ENCODE assay signal across 9 cellular contexts in the genomic region with DNA sequence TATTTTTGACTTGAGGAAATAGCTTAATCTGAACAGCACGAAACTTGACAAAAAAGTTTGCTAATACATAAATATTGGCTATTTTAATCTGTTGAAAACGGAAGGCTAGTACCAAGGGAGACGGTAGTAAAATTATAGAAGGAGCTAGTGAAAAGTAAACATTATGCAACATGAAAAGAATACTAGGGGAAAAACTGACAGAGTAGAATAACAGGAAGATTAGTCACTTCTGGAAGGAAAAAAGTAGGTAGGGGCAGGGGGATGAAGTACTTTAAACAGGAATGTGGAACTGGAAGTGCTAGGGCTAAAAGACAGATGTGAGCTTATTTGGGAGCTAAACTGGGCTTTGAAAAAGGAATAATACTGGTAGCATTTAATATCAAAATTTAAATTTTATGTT.
A peak's percentile ranks its signal among the peaks of the same experiment; 100 is the strongest.
DNase-seq lines count a peak whose midpoint lies in the region; ATAC-seq and TF ChIP-seq lines count a peak whose summit lies in the region.
"Had no signal": no experiment of that assay in that cellular context is flagged by ENCODE, and none has a peak within 500 bp of the region (broad histone marks: within the 10 kb centered on the region; RNA-seq: fewer than 3 reads in every experiment).

No MANE protein-coding gene starts in this region.

- BruUV-seq in A673 (replicated peaks; lab: Mats Ljungman, UMichigan) = no TSS peak

- peak; percentile 93 for ATAC-seq in body of pancreas
- ATAC-seq in right lobe of liver = peak; percentile 69 to 77 (median 71)
- no peak for ATAC-seq in GM21381 (IDR thresholded peaks at IDR 0.05; ENCODE audit: unreplicated experiment)
- ATAC-seq in GM21528 (IDR thresholded peaks at IDR 0.05; ENCODE audit: low FRiP score, unreplicated experiment) = no peak

- peak; percentile 67 for DNase-seq in A673 (ENCODE audit: low spot score)
- peak; percentile 18 for DNase-seq in HuH-7.5 (ENCODE audit: low spot score)
- DNase-seq in body of pancreas = peak in 1 of 4 donors; percentile 22
- DNase-seq in right lobe of liver = no peak
- no peak for DNase-seq in GM10248 (ENCODE audit: extremely low spot score)
- DNase-seq in MG63 = no peak
- DNase-seq: RPMI8226 had no signal

- no peak for TF ChIP-seq POLR2A in body of pancreas (IDR thresholded peaks at IDR 0.05)
- no peak for TF ChIP-seq POLR2A in right lobe of liver (IDR thresholded peaks at IDR 0.05)

- H3K36me3 ChIP-seq in A673 (ENCODE audit: insufficient read depth, low read length, poor library complexity, severe bottlenecking) = no peaks in the 10 kb centered on the region
- H3K36me3 ChIP-seq in body of pancreas (replicated peaks in 1 of 2; ENCODE audit: insufficient read depth in 1 of 2, low read depth in 2 of 2) = no peaks in the 10 kb centered on the region
- H3K36me3 ChIP-seq in right lobe of liver = no peaks in the 10 kb centered on the region
- peaks cover 53% of the 10 kb centered on the region for H3K36me3 ChIP-seq in MG63

- H3K4me1 ChIP-seq in A673 (ENCODE audit: insufficient read depth, low read length, poor library complexity, severe bottlenecking) (peaks cover 28% of the 10 kb centered on the region), body of pancreas (peaks cover 40% of the 10 kb centered on the region), right lobe of liver (peaks cover 0 to 47% (median 5%) of the 10 kb centered on the region in 4 donors)

- H3K9me3 ChIP-seq in A673 (ENCODE audit: low read depth, low read length, poor library complexity, severe bottlenecking) (peaks cover 6% of the 10 kb centered on the region), body of pancreas (no peaks in the 10 kb centered on the region), right lobe of liver (no peaks in the 10 kb centered on the region), MG63 (peaks cover 7% of the 10 kb centered on the region)

- 7 to 11% methylated on average over 3 of the region's 3 CpGs for WGBS in body of pancreas, 2 donors
- 0% methylated on average over 3 of the region's 3 CpGs for WGBS in right lobe of liver (ENCODE audit: insufficient coverage, low coverage, low lambda C conversion rate, missing lambda C conversion rate)

- POLR2A ChIA-PET in A673 (lab: Charles Lee; ENCODE audit: low non-redundant PET) (no interaction called here), GM10248 (lab: Yijun Ruan, JAX) (no interaction called here)

- TF ChIP-seq CTCF in A673 (conservative IDR thresholded peaks at IDR 0.05; ENCODE audit: low read depth, low read length) = no peak
- TF ChIP-seq CTCF in body of pancreas (IDR thresholded peaks at IDR 0.05) = no peak
- TF ChIP-seq CTCF in right lobe of liver (IDR thresholded peaks at IDR 0.05) = no peak
- TF ChIP-seq CTCF in GM10248 (IDR thresholded peaks at IDR 0.05; ENCODE audit: control extremely low read depth, extremely low read depth, low read depth, missing control alignments) = no peak

- H3K4me3 ChIP-seq in A673 (ENCODE audit: low read depth, low read length, poor library complexity, severe bottlenecking) (no peak overlapping the region), body of pancreas (no peak overlapping the region), right lobe of liver (no peak overlapping the region), MG63 (no peak overlapping the region)

- peak overlapping the region; percentile 43 for H3K27ac ChIP-seq in A673 (ENCODE audit: low read depth, low read length, poor library complexity, severe bottlenecking)
- H3K27ac ChIP-seq in body of pancreas = peak overlapping the region in 3 of 4 donors; percentile 53 to 83 (median 69)
- H3K27ac ChIP-seq in right lobe of liver = peak overlapping the region; percentile 32 to 77 (median 37)

- CTCF ChIA-PET in A673 (lab: Charles Lee) (no interaction called here), GM10248 (lab: Yijun Ruan, JAX) (interaction anchor here (2.2 kb wide), 1 partner anchor 8 kb away, joined by 5 read pairs; no protein-coding TSS in a partner anchor)

- intact Hi-C loops in A673 (cut with micrococcal nuclease; ENCODE audit: unreplicated experiment) (no loop called here), body of pancreas (cut with DNase I) (no loop called here), right lobe of liver (cut with DNase I) (no loop called here)

- H3K27me3 ChIP-seq in A673 (replicated peaks; ENCODE audit: insufficient read depth, low read depth, low read length, poor library complexity) (no peaks in the 10 kb centered on the region), body of pancreas (no peaks in the 10 kb centered on the region), right lobe of liver (no peaks in the 10 kb centered on the region), MG63 (no peaks in the 10 kb centered on the region)

Comparison
In these comparisons a context has a peak if more than half of its experiments do, and no peak if none do; other contexts are left out.
1. DNase-seq: peak in A673 (single experiment) and HuH-7.5 (single experiment); none in right lobe of liver (0 of 3), GM10248 (single experiment) and MG63 (single experiment).
2. ATAC-seq: peak in body of pancreas (single experiment) and right lobe of liver (4 of 4); none in GM21381 (single experiment) and GM21528 (single experiment).
3. Peak in every context shown above with its lines, with median percentiles within 50 percentile points of each other: H3K27ac ChIP-seq.